In genomic region chr5:14720236-14720923, GRCh38 we compare ENCODE assay signal across 16 cellular contexts. TPM values are rescaled to one million over a fixed set of nuclear protein-coding genes. Genes with fewer than 3 reads are reported as not detected.
DNase-seq lines count a peak whose midpoint lies in the region; ATAC-seq, FAIRE-seq and TF ChIP-seq lines count a peak whose summit lies in the region.
"Had no signal": no experiment of that assay in that cellular context is flagged by ENCODE, and none has a peak within 500 bp of the region (broad histone marks: within the 10 kb centered on the region; RNA-seq: fewer than 3 reads in every experiment).

No MANE protein-coding gene starts in this region.

- no peak for ATAC-seq in CD8-positive, alpha-beta T cell
- ATAC-seq in IMR-90 (ENCODE audit: low read depth) (peak; percentile 76), HG02870 (IDR thresholded peaks at IDR 0.05; ENCODE audit: unreplicated experiment) (no peak)
- ATAC-seq in stimulated activated naive CD8-positive, alpha-beta T cell treated with anti-CD3 and anti-CD28 coated beads, Interleukin-15, Interleukin-2, amounts not matched to agents 100 U/mL and 50 U/mL, for 24 hours, result no peak

- TF ChIP-seq RAD21 in IMR-90 (IDR thresholded peaks at IDR 0.05; ENCODE audit: low read length), result no peak

- DNase-seq in CD8-positive, alpha-beta T cell, result no peak
- peak; percentile 76 for DNase-seq in IMR-90
- peak; percentile 48 for DNase-seq in bronchial epithelial cell (ENCODE audit: low read depth)
- DNase-seq in NCI-H2081 (lab: John Stamatoyannopoulos, UW), result no peak
- DNase-seq in cardiac septum (ENCODE audit: low spot score), result no peak
- DNase-seq in stimulated activated naive CD8-positive, alpha-beta T cell treated with anti-CD3 and anti-CD28 coated beads, Interleukin-15, Interleukin-2, amounts not matched to agents 100 U/mL and 50 U/mL, for 24 hours, result no peak
- DNase-seq: activated T-cell treated with anti-CD3 and anti-CD28 coated beads for 4 hours, Caco-2, MV-4-11, NCI-H526, substantia nigra had no signal

- peak overlapping the region; percentile 77 for H2BK120ac ChIP-seq in IMR-90 (ENCODE audit: low read depth, low read length)

- H3K23ac ChIP-seq in IMR-90 (ENCODE audit: low read depth, low read length), result peak overlapping the region; percentile 78

- FAIRE-seq in bronchial epithelial cell (lab: Jason Lieb, UNC), result no peak
- FAIRE-seq: islet of Langerhans had no signal

- peak overlapping the region; percentile 36; the same call in 1 of the 2 replicates for H3K4me2 ChIP-seq in IMR-90 (ENCODE audit: low read depth, low read length)

- H3K79me1 ChIP-seq in IMR-90 (ENCODE audit: low read depth in 1 of 2, low read length in 2 of 2), result peaks cover 0 to 9% of the 10 kb centered on the region in 2 experiments; a peak in 1 of 4 replicates

- peak overlapping the region; percentile 94 for H2BK5ac ChIP-seq in IMR-90 (ENCODE audit: low read depth, low read length, poor library complexity, severe bottlenecking)

- no TSS peak for BruUV-seq in IMR-90 (replicated peaks; lab: Mats Ljungman, UMichigan)

- H3K27me3 ChIP-seq in CD8-positive, alpha-beta T cell (ENCODE audit: insufficient read depth, low read length), result no peaks in the 10 kb centered on the region
- H3K27me3 ChIP-seq in IMR-90 (ENCODE audit: control insufficient read depth, insufficient read depth, low read length) (no peaks in the 10 kb centered on the region), bronchial epithelial cell (ENCODE audit: control insufficient read depth, insufficient read depth, low read length) (no peaks in the 10 kb centered on the region)
- H3K27me3 ChIP-seq: cardiac muscle cell, esophagus muscularis mucosa had no signal

- H3K9me3 ChIP-seq in CD8-positive, alpha-beta T cell (ENCODE audit: low read length), result no peaks in the 10 kb centered on the region
- no peaks in the 10 kb centered on the region for H3K9me3 ChIP-seq in IMR-90 (ENCODE audit: control insufficient read depth, insufficient read depth, low read length)
- peaks cover 4% of the 10 kb centered on the region for H3K9me3 ChIP-seq in mesodermal cell (ENCODE audit: control insufficient read depth, low read length)
- H3K9me3 ChIP-seq: Caco-2, esophagus muscularis mucosa had no signal

- H3K4me1 ChIP-seq in CD8-positive, alpha-beta T cell (ENCODE audit: insufficient read depth, low read length), result peaks cover 10% of the 10 kb centered on the region
- H3K4me1 ChIP-seq in IMR-90 (ENCODE audit: control insufficient read depth, insufficient read depth, low read length) (peaks cover 11% of the 10 kb centered on the region), mesodermal cell (ENCODE audit: control insufficient read depth, insufficient read depth, low read length, poor library complexity, severe bottlenecking) (peaks cover 9% of the 10 kb centered on the region)
- H3K4me1 ChIP-seq: Caco-2, esophagus muscularis mucosa had no signal

- H3K27ac Mint-ChIP-seq in CD8-positive, alpha-beta T cell, result peak overlapping the region; percentile 60

- H4K91ac ChIP-seq in IMR-90 (ENCODE audit: insufficient read depth, low read depth, low read length), result peak overlapping the region; percentile 36; the same call in 1 of the 2 replicates

- TF ChIP-seq CTCF in CD8-positive, alpha-beta T cell (IDR thresholded peaks at IDR 0.05), result no peak
- TF ChIP-seq CTCF in IMR-90 (conservative IDR thresholded peaks at IDR 0.05; ENCODE audit: low read depth, low read length) (no peak), bronchial epithelial cell (IDR thresholded peaks at IDR 0.05; ENCODE audit: insufficient read depth, low read length, severe bottlenecking) (no peak)

- H2BK20ac ChIP-seq in IMR-90 (ENCODE audit: low read depth, low read length), result peak overlapping the region; percentile 84; the same call in 1 of the 2 replicates

- POLR2A ChIA-PET in CD8-positive, alpha-beta T cell (lab: Charles Lee), result interaction anchor here (0.6 to 1.8 kb wide), 4 partner anchors 12 to 34 kb away, joined by 3 to 5 read pairs (median 4); no protein-coding TSS in a partner anchor
- POLR2A ChIA-PET in IMR-90 (lab: Charles Lee; ENCODE audit: unreplicated experiment), result no interaction called here

- H3K36me3 Mint-ChIP-seq in CD8-positive, alpha-beta T cell, result peaks cover 59% of the 10 kb centered on the region

- H2AK5ac ChIP-seq in IMR-90 (ENCODE audit: low read depth, low read length), result peak overlapping the region; percentile 51

- no peaks in the 10 kb centered on the region for H3K9me3 Mint-ChIP-seq in CD8-positive, alpha-beta T cell

- peak overlapping the region; percentile 72 for H3K4ac ChIP-seq in IMR-90 (ENCODE audit: low read depth, low read length)

- intact Hi-C loops in CD8-positive, alpha-beta T cell (cut with DNase I, micrococcal nuclease), result no loop called here
- intact Hi-C loops in IMR-90 (cut with micrococcal nuclease), result no loop called here
- intact Hi-C loops in cardiac septum (cut with DNase I), result no loop called here

- no peaks in the 10 kb centered on the region for H4K20me1 ChIP-seq in IMR-90 (ENCODE audit: insufficient read depth, low read length)

- peak overlapping the region; percentile 86 for H3K18ac ChIP-seq in IMR-90 (ENCODE audit: low read depth, low read length)

- H3K36me3 ChIP-seq in CD8-positive, alpha-beta T cell (ENCODE audit: insufficient read depth, low read length), result no peaks in the 10 kb centered on the region
- H3K36me3 ChIP-seq in IMR-90 (ENCODE audit: control insufficient read depth, insufficient read depth, low read length) (peaks cover 7% of the 10 kb centered on the region), bronchial epithelial cell (ENCODE audit: control insufficient read depth, insufficient read depth, low read length) (peaks cover 2% of the 10 kb centered on the region), mesodermal cell (ENCODE audit: control insufficient read depth, insufficient read depth, low read length) (peaks cover 8% of the 10 kb centered on the region)

- WGBS in IMR-90 (ENCODE audit: extremely low coverage in 2 of 2, insufficient read length in 1 of 2), 2 experiments, result no CpG with 5 or more reads among the region's 3 CpGs
- 88 to 100% methylated on average over 2 to 3 of the region's 3 CpGs for WGBS in mesodermal cell (ENCODE audit: insufficient coverage in 2 of 2), 2 experiments

- no peak overlapping the region; the same call in 1 of the 2 replicates for H3K56ac ChIP-seq in IMR-90 (ENCODE audit: extremely low read depth, insufficient read depth, low read length)

- in situ Hi-C loops in IMR-90 (cut with MboI; ENCODE audit: low sequenced_read_pairs), result loop anchor here (5.0 to 25.0 kb wide), 2 partner anchors 282 to 792 kb away; partner anchors contain the start of gene FBXL7

- H2AFZ ChIP-seq in IMR-90 (replicated peaks; ENCODE audit: low read length, poor library complexity), result peak overlapping the region; percentile 34

- TF ChIP-seq POLR2A in IMR-90 (IDR thresholded peaks at IDR 0.05; ENCODE audit: low read depth, low read length), result no peak

- H3K27ac ChIP-seq in CD8-positive, alpha-beta T cell (ENCODE audit: low read depth, low read length), result no peak overlapping the region
- H3K27ac ChIP-seq in IMR-90 (ENCODE audit: insufficient read depth, low read length) (peak overlapping the region; percentile 85; the same call in 1 of the 2 replicates), mesodermal cell (ENCODE audit: low read depth, low read length, severe bottlenecking) (peak overlapping the region; percentile 60)
- H3K27ac ChIP-seq: cardiac muscle cell, esophagus muscularis mucosa had no signal

- H3K14ac ChIP-seq in IMR-90 (replicated peaks; ENCODE audit: low read depth, low read length), result peak overlapping the region; percentile 73

- no peak overlapping the region for H3K4me3 ChIP-seq in CD8-positive, alpha-beta T cell (ENCODE audit: low read depth, low read length)
- H3K4me3 ChIP-seq in IMR-90 (ENCODE audit: insufficient read depth, low read depth, low read length) (no peak overlapping the region), bronchial epithelial cell (ENCODE audit: low read depth, low read length) (no peak overlapping the region), mesodermal cell (ENCODE audit: extremely low read depth, insufficient read depth, low read length, poor library complexity, severe bottlenecking) (no peak overlapping the region)
- H3K4me3 ChIP-seq: cardiac muscle cell, esophagus muscularis mucosa had no signal

- H3K27me3 Mint-ChIP-seq in CD8-positive, alpha-beta T cell (ENCODE audit: low read depth), result no peaks in the 10 kb centered on the region

- peak overlapping the region; percentile 38 to 83; a peak in 3 of 4 replicates for H4K8ac ChIP-seq in IMR-90 (ENCODE audit: low read depth in 2 of 2, low read length in 2 of 2)

- no peak overlapping the region for H2AK9ac ChIP-seq in IMR-90 (replicated peaks; ENCODE audit: low read depth, low read length, poor library complexity)

- H3K4me3 Mint-ChIP-seq in CD8-positive, alpha-beta T cell, result no peak overlapping the region

- CTCF ChIA-PET in CD8-positive, alpha-beta T cell (lab: Charles Lee), result interaction anchor here (1.0 to 10.4 kb wide), 7 partner anchors 7 to 283 kb away, joined by 3 to 72 read pairs (median 5); no protein-coding TSS in a partner anchor
- CTCF ChIA-PET in IMR-90 (lab: Yijun Ruan, JAX), result interaction anchor here (0.6 to 2.9 kb wide), 3 partner anchors 17 to 283 kb away, joined by 4 to 8 read pairs (median 5); partner anchors contain the start of gene ANKH

- H4K5ac ChIP-seq in IMR-90 (ENCODE audit: low read depth, low read length), result peak overlapping the region; percentile 69

- H2BK15ac ChIP-seq in IMR-90 (ENCODE audit: low read depth, low read length), result 0 out of 3 replicates have a peak overlapping the region, but pooled peaks have one; percentile 26

- no peak overlapping the region for H3K9ac ChIP-seq in IMR-90 (ENCODE audit: low read depth, low read length)

- peaks cover 26% of the 10 kb centered on the region for H3K4me1 Mint-ChIP-seq in CD8-positive, alpha-beta T cell (ENCODE audit: low read depth)

- dilution Hi-C loops in IMR-90 (cut with HindIII; ENCODE audit: low sequenced_read_pairs, unreplicated experiment), result no loop called here

- peaks cover 15% of the 10 kb centered on the region for H3K9me1 ChIP-seq in IMR-90 (ENCODE audit: insufficient read depth, low read length)

TF ChIP-seq in IMR-90, 13 proteins besides CTCF, POLR2A, EP300 and RAD21:
- no peak for TF ChIP-seq RCOR1 (IDR thresholded peaks at IDR 0.05; ENCODE audit: insufficient replicate concordance, low read length)
- TF ChIP-seq CEBPB (IDR thresholded peaks at IDR 0.05; ENCODE audit: low read depth, low read length), result peak; percentile 84
- 0 out of 2 replicates have a peak, but pooled peaks have one; percentile 31 for TF ChIP-seq FOS (IDR thresholded peaks at IDR 0.05; ENCODE audit: low read depth, low read length)
- TF ChIP-seq RFX5 (IDR thresholded peaks at IDR 0.05; ENCODE audit: low read depth, low read length), result no peak

RNA-seq across cellular contexts. Expression of gene OTULIN, which starts 55.9 kb away (rescaled TPM):
- 100 to 1,000 TPM; 135 to 140 TPM for total RNA-seq in CD8-positive, alpha-beta T cell
- total RNA-seq in IMR-90 (2012; rRNA removed) (19.5 and 20.3 TPM in 2 replicates), bronchial epithelial cell (19.6 and 36.6 TPM in 2 replicates), cardiac septum (29.0 TPM)
- polyA plus RNA-seq in IMR-90 (2012; rRNA removed), result 5.9 and 6.9 TPM in 2 replicates
- polyA plus RNA-seq in IMR-90 (2012; cell fraction: cytosol; rRNA removed), result 2.1 and 2.6 TPM in 2 replicates
- polyA plus RNA-seq in IMR-90 (2012; cell fraction: nucleus; rRNA removed; ENCODE audit: low replicate concordance), result 5.2 and 6.8 TPM in 2 replicates
- 18.1 TPM for polyA plus RNA-seq in mesodermal cell (2013, experiment 1 of 2)
- polyA plus RNA-seq in mesodermal cell (2013, experiment 2 of 2), result 20.3 TPM

Comparison
In these comparisons a context has a peak if more than half of its experiments do, and no peak if none do; other contexts are left out.
1. DNase-seq: peak in IMR-90 (single experiment) and bronchial epithelial cell (single experiment); none in CD8-positive, alpha-beta T cell (0 of 7), NCI-H2081 (0 of 2), cardiac septum (single experiment) and stimulated activated naive CD8-positive, alpha-beta T cell treated with anti-CD3 and anti-CD28 coated beads, Interleukin-15, Interleukin-2, amounts not matched to agents 100 U/mL and 50 U/mL, for 24 hours (single experiment).